In the genomic region with DNA sequence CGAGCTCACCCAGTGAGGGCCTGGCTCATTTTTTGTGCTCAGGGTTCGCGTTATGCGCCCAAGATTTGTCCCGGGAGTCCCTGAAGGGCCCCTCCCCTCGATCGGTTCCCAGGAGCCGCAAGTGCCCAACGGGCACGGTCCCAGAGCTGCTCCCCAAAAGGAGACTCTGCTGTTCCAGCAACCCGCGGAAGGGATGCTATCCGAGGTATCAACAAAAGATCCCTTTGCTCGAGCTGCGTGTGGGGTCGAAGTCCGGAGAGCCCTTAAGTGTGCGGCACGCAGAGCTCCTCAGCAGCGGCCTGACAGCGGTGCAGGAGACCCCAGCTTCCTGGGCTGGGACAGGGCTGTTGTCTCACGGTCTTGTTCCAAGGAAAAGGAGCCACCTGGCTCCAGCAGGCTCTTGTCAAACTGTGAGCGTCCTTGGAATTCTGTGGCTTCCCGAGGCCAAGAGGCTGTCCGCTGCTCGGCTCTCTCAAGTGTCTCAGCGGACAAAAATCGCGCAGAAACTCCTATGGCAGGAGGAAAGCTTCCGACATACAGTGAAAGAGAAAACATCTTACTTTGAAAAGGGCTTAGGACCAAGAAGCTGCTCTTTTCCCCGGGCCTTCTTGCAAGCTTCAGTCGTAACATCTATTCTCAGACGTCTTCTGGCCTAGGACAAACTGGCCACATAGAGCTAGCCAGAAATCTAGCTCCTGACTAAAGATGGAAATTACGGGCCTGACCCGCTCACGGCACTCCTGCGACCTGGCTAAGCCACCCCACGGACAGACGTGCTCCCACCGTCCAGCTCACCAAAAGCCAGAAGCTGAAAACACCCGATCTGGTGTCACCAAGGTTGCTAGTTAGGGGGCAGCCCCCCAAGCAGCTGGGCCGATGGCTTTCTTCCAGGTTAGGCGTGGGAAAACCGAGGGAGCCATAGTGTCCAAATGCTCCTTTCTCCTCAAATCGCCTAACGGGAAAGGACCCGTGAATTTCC, we compare ENCODE assay signal across 1 cellular context.
TF ChIP-seq lines count a peak whose summit lies in the region.

No MANE protein-coding gene starts in this region.

TF ChIP-seq in SK-N-SH, 30 proteins besides CTCF, POLR2A, EP300 and RAD21 (continued from another document):
- TF ChIP-seq, protein P1, sequence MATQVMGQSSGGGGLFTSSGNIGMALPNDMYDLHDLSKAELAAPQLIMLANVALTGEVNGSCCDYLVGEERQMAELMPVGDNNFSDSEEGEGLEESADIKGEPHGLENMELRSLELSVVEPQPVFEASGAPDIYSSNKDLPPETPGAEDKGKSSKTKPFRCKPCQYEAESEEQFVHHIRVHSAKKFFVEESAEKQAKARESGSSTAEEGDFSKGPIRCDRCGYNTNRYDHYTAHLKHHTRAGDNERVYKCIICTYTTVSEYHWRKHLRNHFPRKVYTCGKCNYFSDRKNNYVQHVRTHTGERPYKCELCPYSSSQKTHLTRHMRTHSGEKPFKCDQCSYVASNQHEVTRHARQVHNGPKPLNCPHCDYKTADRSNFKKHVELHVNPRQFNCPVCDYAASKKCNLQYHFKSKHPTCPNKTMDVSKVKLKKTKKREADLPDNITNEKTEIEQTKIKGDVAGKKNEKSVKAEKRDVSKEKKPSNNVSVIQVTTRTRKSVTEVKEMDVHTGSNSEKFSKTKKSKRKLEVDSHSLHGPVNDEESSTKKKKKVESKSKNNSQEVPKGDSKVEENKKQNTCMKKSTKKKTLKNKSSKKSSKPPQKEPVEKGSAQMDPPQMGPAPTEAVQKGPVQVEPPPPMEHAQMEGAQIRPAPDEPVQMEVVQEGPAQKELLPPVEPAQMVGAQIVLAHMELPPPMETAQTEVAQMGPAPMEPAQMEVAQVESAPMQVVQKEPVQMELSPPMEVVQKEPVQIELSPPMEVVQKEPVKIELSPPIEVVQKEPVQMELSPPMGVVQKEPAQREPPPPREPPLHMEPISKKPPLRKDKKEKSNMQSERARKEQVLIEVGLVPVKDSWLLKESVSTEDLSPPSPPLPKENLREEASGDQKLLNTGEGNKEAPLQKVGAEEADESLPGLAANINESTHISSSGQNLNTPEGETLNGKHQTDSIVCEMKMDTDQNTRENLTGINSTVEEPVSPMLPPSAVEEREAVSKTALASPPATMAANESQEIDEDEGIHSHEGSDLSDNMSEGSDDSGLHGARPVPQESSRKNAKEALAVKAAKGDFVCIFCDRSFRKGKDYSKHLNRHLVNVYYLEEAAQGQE (IDR thresholded peaks at IDR 0.05; ENCODE audit: low read depth, low read length), result no peak
- no peak for TF ChIP-seq MXI1 (IDR thresholded peaks at IDR 0.05; ENCODE audit: low read depth, low read length)
